Comparison of ENCODE assay signal across 32 cellular contexts in the genomic region with DNA sequence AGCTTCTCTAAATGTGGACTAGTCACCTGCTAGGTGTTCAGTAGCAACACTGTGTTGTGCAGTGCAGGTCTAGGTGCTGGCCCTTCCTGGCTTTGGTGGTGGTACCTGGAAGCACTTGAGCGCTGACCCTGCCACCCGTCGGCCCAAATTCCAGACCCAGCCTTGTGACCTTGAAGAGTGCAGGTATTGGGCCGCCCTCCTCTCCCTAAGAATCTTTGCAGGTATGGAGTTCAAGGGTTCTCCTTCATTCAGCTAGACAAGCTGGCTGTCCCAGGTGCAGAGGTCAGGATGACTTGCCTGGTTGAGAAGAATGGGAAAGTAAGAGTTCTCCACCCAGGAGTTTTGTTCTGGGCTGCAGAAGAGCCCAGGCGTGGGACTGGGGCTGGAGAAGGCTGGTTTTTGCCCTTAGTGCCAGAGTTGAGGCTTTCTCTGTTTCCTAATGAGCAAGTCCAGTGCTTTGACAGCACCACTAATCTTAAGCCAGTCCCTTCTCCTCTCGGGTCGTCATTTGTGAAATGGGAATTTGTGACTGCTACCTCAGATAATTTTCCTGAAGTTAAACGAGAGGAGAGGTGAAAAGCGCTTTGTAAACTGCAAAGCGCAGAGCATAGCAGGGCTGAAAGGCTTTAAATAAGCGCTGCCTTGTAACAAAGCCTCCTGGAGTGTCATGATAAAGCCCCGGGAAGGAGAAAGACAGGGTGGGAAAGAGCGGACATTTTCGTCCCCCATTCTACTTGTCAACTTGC. TPM values are rescaled to one million over a fixed set of nuclear protein-coding genes. Genes with fewer than 3 reads are reported as not detected.
A peak's percentile ranks its signal among the peaks of the same experiment; 100 is the strongest.
DNase-seq lines count a peak whose midpoint lies in the region; ATAC-seq, FAIRE-seq and TF ChIP-seq lines count a peak whose summit lies in the region.
"Had no signal": no experiment of that assay in that cellular context is flagged by ENCODE, and none has a peak within 500 bp of the region (broad histone marks: within the 10 kb centered on the region; RNA-seq: fewer than 3 reads in every experiment).

No MANE protein-coding gene starts in this region.

- H3K27me3 ChIP-seq in astrocyte (ENCODE audit: insufficient read depth, low read length): peaks cover 89% of the 10 kb centered on the region
- H3K27me3 ChIP-seq in thyroid gland: no peaks in the 10 kb centered on the region
- H3K27me3 ChIP-seq: SJSA1 had no signal

- no peak overlapping the region for H3K9ac ChIP-seq in astrocyte (ENCODE audit: low read length)

- H3K36me3 Mint-ChIP-seq in activated naive CD8-positive, alpha-beta T cell: no peaks in the 10 kb centered on the region
- no peaks in the 10 kb centered on the region for H3K36me3 Mint-ChIP-seq in activated naive CD8-positive, alpha-beta T cell treated with anti-CD3 and anti-CD28 coated beads for 36 hours
- H3K36me3 Mint-ChIP-seq in astrocyte (ENCODE audit: low read depth, unreplicated experiment) (no peaks in the 10 kb centered on the region), mesothelial cell of epicardium (no peaks in the 10 kb centered on the region)
- no peaks in the 10 kb centered on the region for H3K36me3 Mint-ChIP-seq in stimulated activated effector memory CD8-positive, alpha-beta T cell treated with anti-CD3 and anti-CD28 coated beads, Interleukin-12 subunit alpha, Interleukin-12 subunit beta, amount 100 ng/mL, for 72 hours
- H3K36me3 Mint-ChIP-seq: IgD-negative memory B cell, T-cell had no signal

- TF ChIP-seq CTCF in astrocyte (IDR thresholded peaks at IDR 0.05; ENCODE audit: insufficient read depth, low read depth, low read length) (no peak), mesothelial cell of epicardium (IDR thresholded peaks at IDR 0.05; ENCODE audit: unreplicated experiment) (no peak), thyroid gland (IDR thresholded peaks at IDR 0.05) (no peak)

- no peak overlapping the region for H2AFZ ChIP-seq in astrocyte (ENCODE audit: low read depth, low read length)

- no peaks in the 10 kb centered on the region for H3K79me2 ChIP-seq in astrocyte (ENCODE audit: insufficient read depth, low read length)

- TF ChIP-seq POLR2A in thyroid gland (IDR thresholded peaks at IDR 0.05): peak in 1 of 2 donors; percentile 21

- no peak overlapping the region for H3K4me2 ChIP-seq in astrocyte (ENCODE audit: low read length)

- peaks cover 4% of the 10 kb centered on the region for H3K4me1 ChIP-seq in astrocyte (ENCODE audit: insufficient read depth, low read length)
- peaks cover 0 to 11% of the 10 kb centered on the region in 2 donors for H3K4me1 ChIP-seq in thyroid gland

- H3K4me1 Mint-ChIP-seq in activated naive CD8-positive, alpha-beta T cell (ENCODE audit: low read depth): peaks cover 21% of the 10 kb centered on the region
- H3K4me1 Mint-ChIP-seq in activated naive CD8-positive, alpha-beta T cell treated with anti-CD3 and anti-CD28 coated beads for 36 hours: peaks cover 18% of the 10 kb centered on the region
- H3K4me1 Mint-ChIP-seq in astrocyte (ENCODE audit: low read depth, unreplicated experiment) (peaks cover 3% of the 10 kb centered on the region), mesothelial cell of epicardium (peaks cover 16% of the 10 kb centered on the region)
- peaks cover 11% of the 10 kb centered on the region for H3K4me1 Mint-ChIP-seq in stimulated activated effector memory CD8-positive, alpha-beta T cell treated with anti-CD3 and anti-CD28 coated beads, Interleukin-12 subunit alpha, Interleukin-12 subunit beta, amount 100 ng/mL, for 72 hours

- H3K9me3 Mint-ChIP-seq in activated naive CD8-positive, alpha-beta T cell (ENCODE audit: low read depth): no peaks in the 10 kb centered on the region
- no peaks in the 10 kb centered on the region for H3K9me3 Mint-ChIP-seq in activated naive CD8-positive, alpha-beta T cell treated with anti-CD3 and anti-CD28 coated beads for 36 hours
- peaks cover 18% of the 10 kb centered on the region for H3K9me3 Mint-ChIP-seq in astrocyte (ENCODE audit: unreplicated experiment)
- no peaks in the 10 kb centered on the region for H3K9me3 Mint-ChIP-seq in mesothelial cell of epicardium
- no peaks in the 10 kb centered on the region for H3K9me3 Mint-ChIP-seq in stimulated activated effector memory CD8-positive, alpha-beta T cell treated with anti-CD3 and anti-CD28 coated beads, Interleukin-12 subunit alpha, Interleukin-12 subunit beta, amount 100 ng/mL, for 72 hours
- H3K9me3 Mint-ChIP-seq: activated naive CD4-positive, alpha-beta T cell treated with anti-CD3 and anti-CD28 coated beads for 36 hours; activated T-cell treated with anti-CD3 and anti-CD28 coated beads, Interleukin-2, amount 50 U/mL, for 4 hours; CD8-positive, alpha-beta T cell; T-cell had no signal

- H3K27me3 Mint-ChIP-seq in activated naive CD8-positive, alpha-beta T cell: peaks cover 51% of the 10 kb centered on the region
- peaks cover 91% of the 10 kb centered on the region for H3K27me3 Mint-ChIP-seq in activated naive CD8-positive, alpha-beta T cell treated with anti-CD3 and anti-CD28 coated beads for 36 hours
- H3K27me3 Mint-ChIP-seq in astrocyte (ENCODE audit: low read depth, unreplicated experiment) (peaks cover 83% of the 10 kb centered on the region), mesothelial cell of epicardium (ENCODE audit: low read depth) (peaks cover 89% of the 10 kb centered on the region)

- H4K20me1 ChIP-seq in astrocyte (ENCODE audit: insufficient read depth, low read length): peaks cover 10% of the 10 kb centered on the region

- peak overlapping the region; percentile 46 for H3K4me3 Mint-ChIP-seq in activated naive CD8-positive, alpha-beta T cell
- H3K4me3 Mint-ChIP-seq in activated naive CD8-positive, alpha-beta T cell treated with anti-CD3 and anti-CD28 coated beads for 36 hours: no peak overlapping the region
- H3K4me3 Mint-ChIP-seq in astrocyte (ENCODE audit: unreplicated experiment) (peak overlapping the region; percentile 45), mesothelial cell of epicardium (peak overlapping the region; percentile 9)
- no peak overlapping the region for H3K4me3 Mint-ChIP-seq in stimulated activated effector memory CD8-positive, alpha-beta T cell treated with anti-CD3 and anti-CD28 coated beads, Interleukin-12 subunit alpha, Interleukin-12 subunit beta, amount 100 ng/mL, for 72 hours
- H3K4me3 Mint-ChIP-seq: activated naive CD4-positive, alpha-beta T cell treated with anti-CD3 and anti-CD28 coated beads for 36 hours; activated T-cell treated with anti-CD3 and anti-CD28 coated beads, Interleukin-2, amount 50 U/mL, for 4 hours; CD8-positive, alpha-beta T cell had no signal

- WGBS in thyroid gland, 2 donors: 5 to 19% methylated on average over 14 of the region's 14 CpGs

- H3K27ac ChIP-seq in astrocyte (ENCODE audit: low read depth, low read length) (no peak overlapping the region), thyroid gland (peak overlapping the region; percentile 92 to 97 (median 96))
- H3K27ac ChIP-seq: sigmoid colon, SJSA1 had no signal

- no peak for DNase-seq in activated naive CD8-positive, alpha-beta T cell treated with anti-CD3 and anti-CD28 coated beads for 36 hours
- DNase-seq in astrocyte (ENCODE audit: low read depth) (no peak), mesothelial cell of epicardium (ENCODE audit: low spot score in 2 of 2, unreplicated experiment in 2 of 2) (no peak), thyroid gland (peak; percentile 36 to 45), H4 (ENCODE audit: low spot score) (no peak)
- no peak for DNase-seq in stimulated activated effector memory CD8-positive, alpha-beta T cell treated with anti-CD3 and anti-CD28 coated beads, Interleukin-12 subunit alpha, Interleukin-12 subunit beta, amount 100 ng/mL, for 72 hours (ENCODE audit: low spot score in 2 of 2)
- DNase-seq: activated CD4-positive, alpha-beta T cell treated with anti-CD3 and anti-CD28 coated beads for 1 hour; activated CD8-positive, alpha-beta memory T cell treated with anti-CD3 and anti-CD28 coated beads for 24 hours; activated naive CD4-positive, alpha-beta T cell treated with anti-CD3 and anti-CD28 coated beads for 36 hours; activated T-cell treated with anti-CD3 and anti-CD28 coated beads, Interleukin-2, amount 50 U/mL, for 4 hours; amygdala; CD8-positive, alpha-beta T cell; central memory CD4-positive, alpha-beta T cell; dermis blood vessel endothelial cell; kidney glomerular epithelial cell; NCI-H1092; NCI-H1930; NCI-H2227 treated with DMSO at 0.1 percent for 48 hours; sigmoid colon; T-cell had no signal

- no peaks in the 10 kb centered on the region for H3K36me3 ChIP-seq in astrocyte (ENCODE audit: insufficient read depth, low read length)
- peaks cover 45 to 49% of the 10 kb centered on the region in 2 donors for H3K36me3 ChIP-seq in thyroid gland
- H3K36me3 ChIP-seq: sigmoid colon had no signal

- H3K9me3 ChIP-seq in astrocyte (ENCODE audit: insufficient read depth, low read depth, low read length) (peaks cover 7% of the 10 kb centered on the region), thyroid gland (no peaks in the 10 kb centered on the region)
- H3K9me3 ChIP-seq: sigmoid colon had no signal

- H3K27ac Mint-ChIP-seq in activated naive CD8-positive, alpha-beta T cell: no peak overlapping the region
- no peak overlapping the region for H3K27ac Mint-ChIP-seq in activated naive CD8-positive, alpha-beta T cell treated with anti-CD3 and anti-CD28 coated beads for 36 hours
- H3K27ac Mint-ChIP-seq in astrocyte (ENCODE audit: unreplicated experiment) (no peak overlapping the region), mesothelial cell of epicardium (no peak overlapping the region)
- H3K27ac Mint-ChIP-seq in stimulated activated effector memory CD8-positive, alpha-beta T cell treated with anti-CD3 and anti-CD28 coated beads, Interleukin-12 subunit alpha, Interleukin-12 subunit beta, amount 100 ng/mL, for 72 hours: no peak overlapping the region
- H3K27ac Mint-ChIP-seq: activated naive CD4-positive, alpha-beta T cell treated with anti-CD3 and anti-CD28 coated beads for 36 hours; CD8-positive, alpha-beta T cell; T-cell had no signal

- FAIRE-seq in astrocyte (lab: Jason Lieb, UNC): no peak
- FAIRE-seq: A204.1, H54, TTC549 had no signal

- H3K4me3 ChIP-seq in astrocyte (ENCODE audit: insufficient read depth, low read depth, low read length): no peak overlapping the region
- peak overlapping the region; percentile 61 to 97 (median 74) for H3K4me3 ChIP-seq in thyroid gland (replicated peaks in 1 of 3)
- H3K4me3 ChIP-seq: sigmoid colon, SJSA1 had no signal

- intact Hi-C loops in thyroid gland (cut with DNase I): no loop called here

- ATAC-seq in stimulated activated effector memory CD8-positive, alpha-beta T cell treated with anti-CD3 and anti-CD28 coated beads, Interleukin-12 subunit alpha, Interleukin-12 subunit beta, amount 100 ng/mL, for 72 hours: no peak
- no peak for ATAC-seq in GM18520 (IDR thresholded peaks at IDR 0.05; ENCODE audit: unreplicated experiment)
- ATAC-seq: activated T-cell treated with anti-CD3 and anti-CD28 coated beads, Interleukin-2, amount 50 U/mL, for 4 hours; CD8-positive, alpha-beta T cell; T-cell had no signal

RNA-seq across cellular contexts. Expression of a gene that starts 4.0 kb away (rescaled TPM):
- total RNA-seq in activated naive CD8-positive, alpha-beta T cell treated with anti-CD3 and anti-CD28 coated beads for 36 hours: not detected
- total RNA-seq in astrocyte (0.07 and 0.45 TPM in 2 replicates), mesothelial cell of epicardium (not detected in 3 replicates), thyroid gland (100 to 1,000 TPM; 405 to 748 (median 454) TPM)
- not detected in 2 replicates for total RNA-seq in H4 (2014; rRNA removed; shearing (Covaris generic))
- total RNA-seq: activated T-cell treated with anti-CD3 and anti-CD28 coated beads, Interleukin-2, amount 50 U/mL, for 4 hours; fibroblast of lung; G401; lung microvascular endothelial cell; myocyte; RPMI7951; sigmoid colon had no signal

Comparison
In these comparisons a context has a peak if more than half of its experiments do, and no peak if none do; other contexts are left out.
1. H3K4me3 Mint-ChIP-seq: peak in activated naive CD8-positive, alpha-beta T cell (single experiment), astrocyte (single experiment) and mesothelial cell of epicardium (single experiment); none in activated naive CD8-positive, alpha-beta T cell treated with anti-CD3 and anti-CD28 coated beads for 36 hours (single experiment) and stimulated activated effector memory CD8-positive, alpha-beta T cell treated with anti-CD3 and anti-CD28 coated beads, Interleukin-12 subunit alpha, Interleukin-12 subunit beta, amount 100 ng/mL, for 72 hours (single experiment).
2. DNase-seq: peak in thyroid gland (2 of 2); none in activated naive CD8-positive, alpha-beta T cell treated with anti-CD3 and anti-CD28 coated beads for 36 hours (single experiment), astrocyte (single experiment), mesothelial cell of epicardium (0 of 2), H4 (single experiment) and stimulated activated effector memory CD8-positive, alpha-beta T cell treated with anti-CD3 and anti-CD28 coated beads, Interleukin-12 subunit alpha, Interleukin-12 subunit beta, amount 100 ng/mL, for 72 hours (0 of 2).
3. RNA of a gene that starts 4.0 kb away (total RNA-seq): 405 to 748 TPM in thyroid gland; 0.07 to 0.45 TPM in astrocyte, not detected in activated naive CD8-positive, alpha-beta T cell treated with anti-CD3 and anti-CD28 coated beads for 36 hours, not detected in mesothelial cell of epicardium and not detected in H4; every median in the first group is over 100 times any median in the second.